11 cellular contexts compared by ENCODE assay signal in genomic region chr4:111070390-111070789, GRCh38.
DNase-seq lines count a peak whose midpoint lies in the region; ATAC-seq and TF ChIP-seq lines count a peak whose summit lies in the region.
"Had no signal": no experiment of that assay in that cellular context is flagged by ENCODE, and none has a peak within 500 bp of the region (broad histone marks: within the 10 kb centered on the region; RNA-seq: fewer than 3 reads in every experiment).

No MANE protein-coding gene starts in this region.

- H3K9me3 ChIP-seq in A673 (ENCODE audit: low read depth, low read length, poor library complexity, severe bottlenecking) (no peaks in the 10 kb centered on the region), adipocyte (ENCODE audit: control insufficient read depth, low read length) (peaks cover 3% of the 10 kb centered on the region)

- ATAC-seq in GM21619 (IDR thresholded peaks at IDR 0.05; ENCODE audit: unreplicated experiment): no peak
- ATAC-seq: PC-3 had no signal

- POLR2A ChIA-PET in A673 (lab: Charles Lee; ENCODE audit: low non-redundant PET): no interaction called here

- H3K9ac ChIP-seq in adipocyte (ENCODE audit: low read length): no peak overlapping the region

- no peaks in the 10 kb centered on the region for H3K27me3 ChIP-seq in A673 (replicated peaks; ENCODE audit: insufficient read depth, low read depth, low read length, poor library complexity)
- H3K27me3 ChIP-seq in adipocyte (replicated peaks; ENCODE audit: control insufficient read depth, insufficient read depth, low read length): no peaks in the 10 kb centered on the region

- peak; percentile 7 for DNase-seq in A673 (ENCODE audit: low spot score)
- DNase-seq in GM03348 (ENCODE audit: low spot score): peak; percentile 24
- DNase-seq in adipocyte (ENCODE audit: low read depth): peak; percentile 2
- peak; percentile 9 for DNase-seq in inferior parietal cortex (ENCODE audit: extremely low spot score)
- no peak for DNase-seq in DMS153 treated with DMSO at 0.1 percent for 48 hours (lab: John Stamatoyannopoulos, UW; ENCODE audit: unreplicated experiment)
- no peak for DNase-seq in CD1c-positive myeloid dendritic cell (ENCODE audit: extremely low spot score)
- DNase-seq in cerebellum (ENCODE audit: low spot score): no peak
- DNase-seq: H9, NCI-H1048, PC-3 had no signal

- CTCF ChIA-PET in A673 (lab: Charles Lee): no interaction called here

- TF ChIP-seq CTCF in A673 (conservative IDR thresholded peaks at IDR 0.05; ENCODE audit: low read depth, low read length): no peak

- BruUV-seq in A673 (replicated peaks; lab: Mats Ljungman, UMichigan): no TSS peak

- intact Hi-C loops in A673 (cut with micrococcal nuclease; ENCODE audit: unreplicated experiment): no loop called here

- H3K27ac ChIP-seq in A673 (ENCODE audit: low read depth, low read length, poor library complexity, severe bottlenecking): no peak overlapping the region

- H3K4me1 ChIP-seq in A673 (ENCODE audit: insufficient read depth, low read length, poor library complexity, severe bottlenecking) (no peaks in the 10 kb centered on the region), adipocyte (ENCODE audit: control insufficient read depth, insufficient read depth, low read length) (no peaks in the 10 kb centered on the region)

- H3K4me3 ChIP-seq in A673 (ENCODE audit: low read depth, low read length, poor library complexity, severe bottlenecking) (no peak overlapping the region), adipocyte (ENCODE audit: low read length) (no peak overlapping the region)

- no peaks in the 10 kb centered on the region for H3K36me3 ChIP-seq in A673 (ENCODE audit: insufficient read depth, low read length, poor library complexity, severe bottlenecking)
- H3K36me3 ChIP-seq in adipocyte (ENCODE audit: control insufficient read depth, insufficient read depth, low read length, severe bottlenecking): no peaks in the 10 kb centered on the region

Comparison
In these comparisons a context has a peak if more than half of its experiments do, and no peak if none do; other contexts are left out.
1. DNase-seq: peak in A673 (single experiment), GM03348 (single experiment), adipocyte (single experiment) and inferior parietal cortex (single experiment); none in DMS153 treated with DMSO at 0.1 percent for 48 hours (single experiment), CD1c-positive myeloid dendritic cell (single experiment) and cerebellum (single experiment).